8 cellular contexts compared by ENCODE assay signal in genomic region chr9:32385135-32385884, GRCh38. TPM values are rescaled to one million over a fixed set of nuclear protein-coding genes. Genes with fewer than 3 reads are reported as not detected.
DNase-seq lines count a peak whose midpoint lies in the region; ATAC-seq, FAIRE-seq and TF ChIP-seq lines count a peak whose summit lies in the region.

No MANE protein-coding gene starts in this region.

- H3K4me1 ChIP-seq in iPS-20b (ENCODE audit: insufficient read depth, low read length) (0 out of 2 replicates have a peak, but pooled peaks cover 3% of the 10 kb centered on the region), suprapubic skin (peaks cover 14% of the 10 kb centered on the region)

- H3K27me3 Mint-ChIP-seq in T-helper 1 cell treated with Interleukin-12 subunit alpha and Interleukin-12 subunit beta and Interleukin-4 antibody, amounts not matched to agents 30 μg/mL and 1 μg/mL, for 36 hours (ENCODE audit: low read depth): peaks cover 32% of the 10 kb centered on the region
- peaks cover 9% of the 10 kb centered on the region for H3K27me3 Mint-ChIP-seq in activated T-helper 17 cell treated with anti-CD3 and anti-CD28 coated beads, Interleukin-2, amount 50 U/mL, for 72 hours

- TF ChIP-seq EP300 in suprapubic skin (IDR thresholded peaks at IDR 0.05): no peak

- H3K9me3 ChIP-seq in iPS-20b (ENCODE audit: insufficient read depth, low read depth, low read length) (no peaks in the 10 kb centered on the region), suprapubic skin (no peaks in the 10 kb centered on the region)

- DNase-seq in T-helper 1 cell (no peak), suprapubic skin (ENCODE audit: low spot score in 2 of 2) (no peak), dermis blood vessel endothelial cell (no peak), D721Med (ENCODE audit: insufficient read length, low spot score) (no peak), NCI-H1092 (lab: John Stamatoyannopoulos, UW) (no peak)

- WGBS in suprapubic skin: 26% methylated on average over 4 of the region's 4 CpGs

- H3K27ac Mint-ChIP-seq in T-helper 1 cell treated with Interleukin-12 subunit alpha and Interleukin-12 subunit beta and Interleukin-4 antibody, amounts not matched to agents 30 μg/mL and 1 μg/mL, for 36 hours: no peak overlapping the region
- peak overlapping the region; percentile 57 for H3K27ac Mint-ChIP-seq in activated T-helper 17 cell treated with anti-CD3 and anti-CD28 coated beads, Interleukin-2, amount 50 U/mL, for 72 hours

- H3K4me3 Mint-ChIP-seq in T-helper 1 cell treated with Interleukin-12 subunit alpha and Interleukin-12 subunit beta and Interleukin-4 antibody, amounts not matched to agents 30 μg/mL and 1 μg/mL, for 36 hours: peak overlapping the region; percentile 78
- H3K4me3 Mint-ChIP-seq in activated T-helper 17 cell treated with anti-CD3 and anti-CD28 coated beads, Interleukin-2, amount 50 U/mL, for 72 hours: peak overlapping the region; percentile 81

- no peak for TF ChIP-seq POLR2A in suprapubic skin (IDR thresholded peaks at IDR 0.05)

- H3K4me1 Mint-ChIP-seq in T-helper 1 cell treated with Interleukin-12 subunit alpha and Interleukin-12 subunit beta and Interleukin-4 antibody, amounts not matched to agents 30 μg/mL and 1 μg/mL, for 36 hours (ENCODE audit: low read depth): peaks cover 19% of the 10 kb centered on the region
- peaks cover 4% of the 10 kb centered on the region for H3K4me1 Mint-ChIP-seq in activated T-helper 17 cell treated with anti-CD3 and anti-CD28 coated beads, Interleukin-2, amount 50 U/mL, for 72 hours

- H3K4me3 ChIP-seq in iPS-20b (ENCODE audit: low read length) (peak overlapping the region; percentile 86), suprapubic skin (peak overlapping the region; percentile 81)

- TF ChIP-seq CTCF in suprapubic skin (IDR thresholded peaks at IDR 0.05) (no peak), D721Med (IDR thresholded peaks at IDR 0.05; ENCODE audit: insufficient read depth, missing control alignments) (no peak)

- FAIRE-seq in D721Med (lab: Jason Lieb, UNC): no peak

- peak overlapping the region; percentile 79; the same call in 1 of the 2 replicates for H3K9ac ChIP-seq in iPS-20b (ENCODE audit: low read depth, low read length)

- H3K9me3 Mint-ChIP-seq in T-helper 1 cell treated with Interleukin-12 subunit alpha and Interleukin-12 subunit beta and Interleukin-4 antibody, amounts not matched to agents 30 μg/mL and 1 μg/mL, for 36 hours: no peaks in the 10 kb centered on the region
- no peaks in the 10 kb centered on the region for H3K9me3 Mint-ChIP-seq in activated T-helper 17 cell treated with anti-CD3 and anti-CD28 coated beads, Interleukin-2, amount 50 U/mL, for 72 hours

- H3K36me3 ChIP-seq in iPS-20b (ENCODE audit: insufficient read depth, low read depth, low read length) (no peaks in the 10 kb centered on the region), suprapubic skin (no peaks in the 10 kb centered on the region)

- no peaks in the 10 kb centered on the region for H3K36me3 Mint-ChIP-seq in T-helper 1 cell treated with Interleukin-12 subunit alpha and Interleukin-12 subunit beta and Interleukin-4 antibody, amounts not matched to agents 30 μg/mL and 1 μg/mL, for 36 hours (ENCODE audit: low read depth)
- H3K36me3 Mint-ChIP-seq in activated T-helper 17 cell treated with anti-CD3 and anti-CD28 coated beads, Interleukin-2, amount 50 U/mL, for 72 hours (ENCODE audit: low read depth): no peaks in the 10 kb centered on the region

- H3K27ac ChIP-seq in iPS-20b (ENCODE audit: low read length) (no peak overlapping the region), suprapubic skin (peak overlapping the region; percentile 90)

- ATAC-seq in activated T-helper 17 cell treated with anti-CD3 and anti-CD28 coated beads, Interleukin-2, amount 50 U/mL, for 72 hours (replicated peaks): no peak

- H3K27me3 ChIP-seq in iPS-20b (ENCODE audit: insufficient read depth, low read length) (peaks cover 40% of the 10 kb centered on the region), suprapubic skin (no peaks in the 10 kb centered on the region)

RNA-seq across cellular contexts. Expression of gene ACO1, which starts 0.9 kb away (rescaled TPM):
- total RNA-seq in activated T-helper 17 cell treated with anti-CD3 and anti-CD28 coated beads, Interleukin-2, amount 50 U/mL, for 72 hours: 10 to 100 TPM in 1 of 2 donors, 1 to 10 TPM in 1; 9.4 to 11.8 TPM
- total RNA-seq in suprapubic skin (10 to 100 TPM; 18.2 to 25.1 (median 19.9) TPM), dermis blood vessel endothelial cell (61.8 and 73.3 TPM in 2 replicates)
